1 cellular context compared by ENCODE assay signal in the genomic region with DNA sequence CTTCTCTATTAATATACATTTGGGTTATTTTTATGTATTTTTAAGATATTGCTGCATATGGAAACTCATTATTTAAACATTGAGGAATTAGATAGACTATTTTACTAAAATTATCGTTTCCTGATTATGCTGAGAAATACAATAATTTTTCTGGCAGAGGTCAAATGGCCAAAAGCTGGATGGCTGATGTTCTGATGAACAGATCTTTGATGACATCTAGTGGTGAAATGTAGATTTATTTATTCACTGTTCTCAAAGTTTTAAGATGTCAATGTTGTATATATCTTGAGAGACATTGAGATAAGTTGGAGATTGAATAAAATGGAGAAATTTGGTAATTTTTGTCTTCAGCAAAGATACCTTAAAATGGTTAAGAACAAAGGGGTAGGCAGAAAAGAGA.
TF ChIP-seq lines count a peak whose summit lies in the region.

No MANE protein-coding gene starts in this region.

TF ChIP-seq in SK-N-SH treated with all-trans-retinoic acid at 6 μM for 48 hours, 23 proteins besides CTCF, POLR2A, EP300 and RAD21 (continued from another document):
- TF ChIP-seq, protein P1, sequence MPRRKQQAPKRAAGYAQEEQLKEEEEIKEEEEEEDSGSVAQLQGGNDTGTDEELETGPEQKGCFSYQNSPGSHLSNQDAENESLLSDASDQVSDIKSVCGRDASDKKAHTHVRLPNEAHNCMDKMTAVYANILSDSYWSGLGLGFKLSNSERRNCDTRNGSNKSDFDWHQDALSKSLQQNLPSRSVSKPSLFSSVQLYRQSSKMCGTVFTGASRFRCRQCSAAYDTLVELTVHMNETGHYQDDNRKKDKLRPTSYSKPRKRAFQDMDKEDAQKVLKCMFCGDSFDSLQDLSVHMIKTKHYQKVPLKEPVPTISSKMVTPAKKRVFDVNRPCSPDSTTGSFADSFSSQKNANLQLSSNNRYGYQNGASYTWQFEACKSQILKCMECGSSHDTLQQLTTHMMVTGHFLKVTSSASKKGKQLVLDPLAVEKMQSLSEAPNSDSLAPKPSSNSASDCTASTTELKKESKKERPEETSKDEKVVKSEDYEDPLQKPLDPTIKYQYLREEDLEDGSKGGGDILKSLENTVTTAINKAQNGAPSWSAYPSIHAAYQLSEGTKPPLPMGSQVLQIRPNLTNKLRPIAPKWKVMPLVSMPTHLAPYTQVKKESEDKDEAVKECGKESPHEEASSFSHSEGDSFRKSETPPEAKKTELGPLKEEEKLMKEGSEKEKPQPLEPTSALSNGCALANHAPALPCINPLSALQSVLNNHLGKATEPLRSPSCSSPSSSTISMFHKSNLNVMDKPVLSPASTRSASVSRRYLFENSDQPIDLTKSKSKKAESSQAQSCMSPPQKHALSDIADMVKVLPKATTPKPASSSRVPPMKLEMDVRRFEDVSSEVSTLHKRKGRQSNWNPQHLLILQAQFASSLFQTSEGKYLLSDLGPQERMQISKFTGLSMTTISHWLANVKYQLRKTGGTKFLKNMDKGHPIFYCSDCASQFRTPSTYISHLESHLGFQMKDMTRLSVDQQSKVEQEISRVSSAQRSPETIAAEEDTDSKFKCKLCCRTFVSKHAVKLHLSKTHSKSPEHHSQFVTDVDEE (CRISPR knock-in tag; IDR thresholded peaks at IDR 0.05): no peak
